Comparison of ENCODE assay signal across 24 cellular contexts in genomic region chr11:112339566-112339965, GRCh38.
"Had no signal": no experiment of that assay in that cellular context is flagged by ENCODE, and none has a peak within 500 bp of the region (broad histone marks: within the 10 kb centered on the region; RNA-seq: fewer than 3 reads in every experiment).

No MANE protein-coding gene starts in this region.

- H3K4me2 ChIP-seq: hepatocyte, neural progenitor cell had no signal

- H3K4me1 ChIP-seq: left lung, neural progenitor cell, parathyroid adenoma, spleen, upper lobe of left lung had no signal

- H3K4me3 ChIP-seq: gastrocnemius medialis, hepatocyte, left lung, neural progenitor cell, skin epidermis, spleen, testis, tibial artery, upper lobe of left lung had no signal

- H3K9ac ChIP-seq: neural progenitor cell, parathyroid adenoma had no signal

- FAIRE-seq: urothelium cell line had no signal

- H3K27ac ChIP-seq: gastrocnemius medialis, hepatocyte, left lung, neural progenitor cell, parathyroid adenoma, skin epidermis, spleen, testis, tibial artery, upper lobe of left lung had no signal

- ATAC-seq: effector memory CD8-positive, alpha-beta T cell; gastrocnemius medialis; left cardiac atrium; left lung; naive thymus-derived CD4-positive, alpha-beta T cell; right cardiac atrium; stimulated activated memory B cell treated with anti-CD40 and anti-IgM and Interleukin-4, amounts not matched to agents 10 μg/mL and 1 μg/mL and 100 μg/mL, for 72 hours; stimulated activated naive CD8-positive, alpha-beta T cell treated with anti-CD3 and anti-CD28 coated beads, Interleukin-15, Interleukin-2, amounts not matched to agents 100 U/mL and 50 U/mL, for 24 hours had no signal

- H3K9me3 Mint-ChIP-seq: effector memory CD8-positive, alpha-beta T cell; neural progenitor cell; stimulated activated memory B cell treated with anti-CD40 and anti-IgM and Interleukin-4, amounts not matched to agents 10 μg/mL and 1 μg/mL and 100 μg/mL, for 72 hours had no signal

- H3K27me3 ChIP-seq: gastrocnemius medialis, hepatocyte, left lung, neural progenitor cell, spleen, testis, tibial artery, upper lobe of left lung had no signal

- H3K27me3 Mint-ChIP-seq: effector memory CD8-positive, alpha-beta T cell; stimulated activated memory B cell treated with anti-CD40 and anti-IgM and Interleukin-4, amounts not matched to agents 10 μg/mL and 1 μg/mL and 100 μg/mL, for 72 hours had no signal

- H3K79me2 ChIP-seq: hepatocyte, parathyroid adenoma had no signal

- H3K36me3 Mint-ChIP-seq: neural progenitor cell had no signal

- H3K4me3 Mint-ChIP-seq: effector memory CD8-positive, alpha-beta T cell; naive thymus-derived CD4-positive, alpha-beta T cell; nephron; neural progenitor cell; stimulated activated memory B cell treated with anti-CD40 and anti-IgM and Interleukin-4, amounts not matched to agents 10 μg/mL and 1 μg/mL and 100 μg/mL, for 72 hours had no signal

- H3K9me3 ChIP-seq: gastrocnemius medialis, left lung, spleen, testis, tibial artery, upper lobe of left lung had no signal

- H2AFZ ChIP-seq: hepatocyte, neural progenitor cell, parathyroid adenoma had no signal

- H3K36me3 ChIP-seq: gastrocnemius medialis, left lung, neural progenitor cell, tibial artery, upper lobe of left lung had no signal

- H3K27ac Mint-ChIP-seq: nephron; neural progenitor cell; progenitor cell of endocrine pancreas; stimulated activated memory B cell treated with anti-CD40 and anti-IgM and Interleukin-4, amounts not matched to agents 10 μg/mL and 1 μg/mL and 100 μg/mL, for 72 hours had no signal

- H3K4me1 Mint-ChIP-seq: neural progenitor cell; stimulated activated memory B cell treated with anti-CD40 and anti-IgM and Interleukin-4, amounts not matched to agents 10 μg/mL and 1 μg/mL and 100 μg/mL, for 72 hours had no signal

- DNase-seq: cortex of kidney; effector memory CD8-positive, alpha-beta T cell; gastrocnemius medialis; left cardiac atrium; left lung; mesenchymal stem cell; midbrain; naive thymus-derived CD4-positive, alpha-beta T cell; right cardiac atrium; spleen; stimulated activated CD4-positive, alpha-beta T cell treated with anti-CD3 and anti-CD28 coated beads, Interleukin-4, amount 100 ng/mL, for 4 hours; stimulated activated naive CD8-positive, alpha-beta T cell treated with anti-CD3 and anti-CD28 coated beads, Interleukin-15, Interleukin-2, amounts not matched to agents 100 U/mL and 50 U/mL, for 24 hours; substantia nigra; testis; tibial artery; upper lobe of left lung had no signal
